Comparison of ENCODE assay signal across 15 cellular contexts in the genomic region with DNA sequence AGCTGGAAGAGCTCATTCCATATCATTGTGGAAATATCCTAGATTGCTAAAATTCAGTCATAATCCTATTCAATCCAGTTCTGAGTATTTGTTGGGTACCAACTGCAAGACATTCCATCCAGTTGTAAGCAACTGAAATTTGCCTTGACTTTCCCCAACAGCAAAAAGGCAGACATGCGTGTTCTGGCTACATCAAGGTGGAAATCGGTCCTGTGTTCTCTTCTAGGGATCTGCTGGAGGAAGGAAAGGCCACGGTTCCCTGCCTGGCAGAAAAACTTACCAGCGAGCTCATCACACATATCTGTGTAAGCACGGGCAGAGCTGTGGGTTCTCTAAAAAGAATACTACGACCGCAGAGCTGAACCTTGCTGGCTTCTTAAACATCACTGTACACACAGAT. TPM values are rescaled to one million over a fixed set of nuclear protein-coding genes. Genes with fewer than 3 reads are reported as not detected.
A peak's percentile ranks its signal among the peaks of the same experiment; 100 is the strongest.
DNase-seq lines count a peak whose midpoint lies in the region; ATAC-seq, FAIRE-seq and TF ChIP-seq lines count a peak whose summit lies in the region.
"Had no signal": no experiment of that assay in that cellular context is flagged by ENCODE, and none has a peak within 500 bp of the region (broad histone marks: within the 10 kb centered on the region; RNA-seq: fewer than 3 reads in every experiment).

No MANE protein-coding gene starts in this region.

- peak overlapping the region; percentile 30 for H3K27ac Mint-ChIP-seq in activated CD8-positive, alpha-beta T cell treated with anti-CD3 and anti-CD28 coated beads, Interleukin-2, amount 10 ng/mL, durations not matched to agents 7 days and 5 days
- no peak overlapping the region for H3K27ac Mint-ChIP-seq in activated CD8-positive, alpha-beta T cell treated with anti-CD3 and anti-CD28 coated beads for 36 hours
- peak overlapping the region in 2 of 3 donors; percentile 22 to 72 for H3K27ac Mint-ChIP-seq in CD4-positive, CD25-positive, alpha-beta regulatory T cell
- H3K27ac Mint-ChIP-seq: GM23338, H9 had no signal

- no peak overlapping the region for H3K18ac ChIP-seq in H1 (ENCODE audit: extremely low read depth, low read length)

- H3K36me3 Mint-ChIP-seq in activated CD8-positive, alpha-beta T cell treated with anti-CD3 and anti-CD28 coated beads, Interleukin-2, amount 10 ng/mL, durations not matched to agents 7 days and 5 days (ENCODE audit: low read depth) = peaks cover 91% of the 10 kb centered on the region
- H3K36me3 Mint-ChIP-seq in activated CD8-positive, alpha-beta T cell treated with anti-CD3 and anti-CD28 coated beads for 36 hours (ENCODE audit: low read depth) = peaks cover 20% of the 10 kb centered on the region
- H3K36me3 Mint-ChIP-seq in CD4-positive, CD25-positive, alpha-beta regulatory T cell = peaks cover 78% of the 10 kb centered on the region

- no peaks in the 10 kb centered on the region for H3K27me3 Mint-ChIP-seq in activated CD8-positive, alpha-beta T cell treated with anti-CD3 and anti-CD28 coated beads, Interleukin-2, amount 10 ng/mL, durations not matched to agents 7 days and 5 days (ENCODE audit: low read depth)
- no peaks in the 10 kb centered on the region for H3K27me3 Mint-ChIP-seq in activated CD8-positive, alpha-beta T cell treated with anti-CD3 and anti-CD28 coated beads for 36 hours
- H3K27me3 Mint-ChIP-seq in CD4-positive, CD25-positive, alpha-beta regulatory T cell = no peaks in the 10 kb centered on the region

- no peaks in the 10 kb centered on the region for H3K9me3 ChIP-seq in CD4-positive, CD25-positive, alpha-beta regulatory T cell (ENCODE audit: control insufficient read depth in 2 of 2, low read length in 2 of 2)
- H3K9me3 ChIP-seq in H1 (ENCODE audit: insufficient read depth in 2 of 2, low read depth in 1 of 2, low read length in 1 of 2) = no peaks in the 10 kb centered on the region
- H3K9me3 ChIP-seq: BLaER1 had no signal

- no peaks in the 10 kb centered on the region for H3K9me3 Mint-ChIP-seq in activated CD8-positive, alpha-beta T cell treated with anti-CD3 and anti-CD28 coated beads, Interleukin-2, amount 10 ng/mL, durations not matched to agents 7 days and 5 days (ENCODE audit: insufficient read depth)
- H3K9me3 Mint-ChIP-seq in activated CD8-positive, alpha-beta T cell treated with anti-CD3 and anti-CD28 coated beads for 36 hours = no peaks in the 10 kb centered on the region
- H3K9me3 Mint-ChIP-seq in CD4-positive, CD25-positive, alpha-beta regulatory T cell = no peaks in the 10 kb centered on the region
- H3K9me3 Mint-ChIP-seq: GM23338, H9 had no signal

- 0 out of 2 replicates have a peak overlapping the region, but pooled peaks have one; percentile 23 for H2BK15ac ChIP-seq in H1 (ENCODE audit: low read length)

- H3K79me1 ChIP-seq in H1 (ENCODE audit: low read depth, low read length) = no peaks in the 10 kb centered on the region

- TF ChIP-seq EP300 in H1 (IDR thresholded peaks at IDR 0.05; ENCODE audit: borderline replicate concordance in 1 of 2, low read depth in 2 of 2, low read length in 2 of 2) = no peak

- no peak for TF ChIP-seq RAD21 in H1 (IDR thresholded peaks at IDR 0.05 in 1 of 2, conservative IDR thresholded peaks at IDR 0.05 in 1 of 2; ENCODE audit: low read depth in 2 of 2, low read length in 2 of 2)

- TF ChIP-seq CTCF in activated CD8-positive, alpha-beta T cell treated with anti-CD3 and anti-CD28 coated beads for 36 hours (IDR thresholded peaks at IDR 0.05) = no peak
- TF ChIP-seq CTCF in H1 (IDR thresholded peaks at IDR 0.05; ENCODE audit: control extremely low read depth in 1 of 3, insufficient read depth in 1 of 3, low read depth in 1 of 3, low read length in 3 of 3) = no peak
- TF ChIP-seq CTCF in D721Med (IDR thresholded peaks at IDR 0.05; ENCODE audit: insufficient read depth, missing control alignments) = no peak

- H3K27ac ChIP-seq in CD4-positive, CD25-positive, alpha-beta regulatory T cell (ENCODE audit: insufficient read depth, low read length, poor library complexity, severe bottlenecking) = no peak overlapping the region
- H3K27ac ChIP-seq in H1 (ENCODE audit: low read depth, low read length) = no peak overlapping the region
- H3K27ac ChIP-seq: BLaER1, HL-60 had no signal

- peaks cover 88% of the 10 kb centered on the region for H3K36me3 ChIP-seq in CD4-positive, CD25-positive, alpha-beta regulatory T cell (ENCODE audit: control insufficient read depth, insufficient read depth, low read length)
- no peaks in the 10 kb centered on the region for H3K36me3 ChIP-seq in H1 (ENCODE audit: control insufficient read depth in 2 of 4, insufficient read depth in 4 of 4, low read length in 3 of 4)

- no peak overlapping the region for H3K4me2 ChIP-seq in H1 (ENCODE audit: insufficient read depth in 1 of 2, low read depth in 2 of 2, low read length in 2 of 2)
- H3K4me2 ChIP-seq: BLaER1, GM23338 had no signal

- no peaks in the 10 kb centered on the region for H3K79me2 ChIP-seq in H1 (ENCODE audit: control insufficient read depth in 1 of 2, insufficient read depth in 2 of 2, low read length in 2 of 2)

- no peak overlapping the region for H2BK12ac ChIP-seq in H1 (ENCODE audit: low read depth, low read length)

- no peak overlapping the region for H3K56ac ChIP-seq in H1 (replicated peaks; ENCODE audit: insufficient read length, low read depth, low read length)

- peaks cover 34% of the 10 kb centered on the region for H3K4me1 Mint-ChIP-seq in activated CD8-positive, alpha-beta T cell treated with anti-CD3 and anti-CD28 coated beads, Interleukin-2, amount 10 ng/mL, durations not matched to agents 7 days and 5 days (ENCODE audit: low read depth)
- H3K4me1 Mint-ChIP-seq in activated CD8-positive, alpha-beta T cell treated with anti-CD3 and anti-CD28 coated beads for 36 hours (ENCODE audit: low read depth) = no peaks in the 10 kb centered on the region
- peaks cover 0 to 4% (median 1%) of the 10 kb centered on the region in 4 donors for H3K4me1 Mint-ChIP-seq in CD4-positive, CD25-positive, alpha-beta regulatory T cell

- no peak overlapping the region for H2BK20ac ChIP-seq in H1 (ENCODE audit: low read length)

- POLR2A ChIA-PET in activated CD8-positive, alpha-beta T cell treated with anti-CD3 and anti-CD28 coated beads, Interleukin-2, amount 10 ng/mL, durations not matched to agents 7 days and 5 days (lab: Charles Lee) = interaction anchor here (1.2 to 2.7 kb wide), 4 partner anchors 9 to 17 kb away, joined by 4 to 21 read pairs (median 6); a partner anchor contains a TSS
- POLR2A ChIA-PET in activated CD8-positive, alpha-beta T cell treated with anti-CD3 and anti-CD28 coated beads for 36 hours (lab: Charles Lee) = interaction anchor here (1.1 kb wide), 1 partner anchor 21 kb away, joined by 3 read pairs; no protein-coding TSS in a partner anchor
- POLR2A ChIA-PET in H1 (lab: Charles Lee; ENCODE audit: partially characterized antibody) = interaction anchor here (1.4 kb wide), 1 partner anchor 17 kb away, joined by 3 read pairs; no protein-coding TSS in a partner anchor

- ATAC-seq in activated CD8-positive, alpha-beta T cell treated with anti-CD3 and anti-CD28 coated beads, Interleukin-2, amount 10 ng/mL, durations not matched to agents 7 days and 5 days = no peak
- ATAC-seq in activated CD8-positive, alpha-beta T cell treated with anti-CD3 and anti-CD28 coated beads for 36 hours = no peak
- ATAC-seq in CD4-positive, CD25-positive, alpha-beta regulatory T cell (ENCODE audit: low read depth in 2 of 2) = no peak
- ATAC-seq in HG03159 (IDR thresholded peaks at IDR 0.05; ENCODE audit: unreplicated experiment) = no peak
- ATAC-seq: GM23338 had no signal

- no peak overlapping the region for H3K23ac ChIP-seq in H1 (ENCODE audit: insufficient read length)

- H3K4ac ChIP-seq in H1 (replicated peaks; ENCODE audit: insufficient read length, low read depth, low read length) = no peak overlapping the region

- H2BK5ac ChIP-seq in H1 (ENCODE audit: low read depth, low read length) = no peak overlapping the region

- H4K20me1 ChIP-seq in H1 (replicated peaks in 1 of 2; ENCODE audit: control insufficient read depth in 1 of 2, insufficient read depth in 2 of 2, low read length in 2 of 2) = no peaks in the 10 kb centered on the region
- H4K20me1 ChIP-seq: BLaER1 had no signal

- H3K4me1 ChIP-seq in CD4-positive, CD25-positive, alpha-beta regulatory T cell (ENCODE audit: control insufficient read depth, insufficient read depth, low read length, poor library complexity, severe bottlenecking) = no peaks in the 10 kb centered on the region
- H3K4me1 ChIP-seq in H1 (replicated peaks in 1 of 4; ENCODE audit: control insufficient read depth in 3 of 4, insufficient read depth in 4 of 4, low read length in 3 of 4) = no peaks in the 10 kb centered on the region; a peak in 1 of 7 replicates

- H3K27me3 ChIP-seq in CD4-positive, CD25-positive, alpha-beta regulatory T cell (ENCODE audit: control insufficient read depth, insufficient read depth, low read length) = no peaks in the 10 kb centered on the region
- H3K27me3 ChIP-seq in H1 (replicated peaks in 1 of 4; ENCODE audit: control insufficient read depth in 3 of 4, extremely low read depth in 1 of 4, insufficient read depth in 3 of 4, low read length in 3 of 4) = no peaks in the 10 kb centered on the region
- H3K27me3 ChIP-seq: BLaER1 had no signal

- CTCF ChIA-PET in activated CD8-positive, alpha-beta T cell treated with anti-CD3 and anti-CD28 coated beads, Interleukin-2, amount 10 ng/mL, durations not matched to agents 7 days and 5 days (lab: Charles Lee) = interaction anchor here (1.1 kb wide), 1 partner anchor 160 kb away, joined by 9 read pairs; no protein-coding TSS in a partner anchor
- CTCF ChIA-PET in activated CD8-positive, alpha-beta T cell treated with anti-CD3 and anti-CD28 coated beads for 36 hours (lab: Charles Lee) = interaction anchor here (1.5 kb wide), 1 partner anchor 160 kb away, joined by 4 read pairs; no protein-coding TSS in a partner anchor
- CTCF ChIA-PET in H1 (lab: Charles Lee; ENCODE audit: partially characterized antibody) = interaction anchor here (1.2 kb wide), 1 partner anchor 17 kb away, joined by 3 read pairs; no protein-coding TSS in a partner anchor

- no peak overlapping the region for H4K91ac ChIP-seq in H1 (replicated peaks; ENCODE audit: insufficient read length, low read length)

- H3K4me3 ChIP-seq in CD4-positive, CD25-positive, alpha-beta regulatory T cell (ENCODE audit: low read depth, low read length) = no peak overlapping the region
- H3K4me3 ChIP-seq in H1 (ENCODE audit: extremely low read depth in 1 of 4, insufficient read depth in 2 of 4, low read depth in 3 of 4, low read length in 4 of 4) = no peak overlapping the region
- H3K4me3 ChIP-seq: BLaER1, GM23338 had no signal

- WGBS in H1 (ENCODE audit: extremely low coverage in 1 of 2, insufficient coverage in 1 of 2, insufficient read length in 1 of 2, insufficient replicate concordance in 2 of 2, low coverage in 1 of 2, low lambda C conversion rate in 2 of 2, missing lambda C conversion rate in 1 of 2), 2 experiments = 79% methylated on average over 7 of the region's 7 CpGs; no CpG with 5 or more reads in 1 of the 2 experiments

- H3K23me2 ChIP-seq in H1 (ENCODE audit: low read depth, low read length) = no peaks in the 10 kb centered on the region

- H3K9ac ChIP-seq in H1 (replicated peaks in 1 of 4; ENCODE audit: extremely low read depth in 1 of 4, low read depth in 3 of 4, low read length in 3 of 4) = no peak overlapping the region
- H3K9ac ChIP-seq: BLaER1 had no signal

- no peak overlapping the region for H2BK120ac ChIP-seq in H1 (replicated peaks; ENCODE audit: low read depth, low read length)

- DNase-seq in activated CD8-positive, alpha-beta T cell treated with anti-CD3 and anti-CD28 coated beads, Interleukin-2, amount 10 ng/mL, durations not matched to agents 7 days and 5 days = no peak
- no peak for DNase-seq in activated CD8-positive, alpha-beta T cell treated with anti-CD3 and anti-CD28 coated beads for 36 hours
- no peak for DNase-seq in CD4-positive, CD25-positive, alpha-beta regulatory T cell
- DNase-seq in H1 (ENCODE audit: low read depth in 1 of 2, low spot score in 2 of 2) (no peak), D721Med (ENCODE audit: insufficient read length, low spot score) (no peak)
- DNase-seq: 8988T, AML-193, DND-41, GDM1, H9 had no signal

- no peak overlapping the region for H4K5ac ChIP-seq in H1 (ENCODE audit: insufficient read length, low read depth, low read length)

- peak; percentile 11 for TF ChIP-seq POLR2A in GM18526 (IDR thresholded peaks at IDR 0.05; ENCODE audit: extremely low read depth, insufficient read length)
- TF ChIP-seq POLR2A in H1 (IDR thresholded peaks at IDR 0.05; ENCODE audit: control extremely low read depth in 1 of 2, low read depth in 2 of 2, low read length in 2 of 2) = no peak

- no peak overlapping the region for H3K4me3 Mint-ChIP-seq in activated CD8-positive, alpha-beta T cell treated with anti-CD3 and anti-CD28 coated beads, Interleukin-2, amount 10 ng/mL, durations not matched to agents 7 days and 5 days
- H3K4me3 Mint-ChIP-seq in activated CD8-positive, alpha-beta T cell treated with anti-CD3 and anti-CD28 coated beads for 36 hours = no peak overlapping the region
- no peak overlapping the region for H3K4me3 Mint-ChIP-seq in CD4-positive, CD25-positive, alpha-beta regulatory T cell
- H3K4me3 Mint-ChIP-seq: GM23338, H9 had no signal

- no peak overlapping the region for H4K8ac ChIP-seq in H1 (ENCODE audit: extremely low read depth, insufficient read depth, low read length)

- no peak overlapping the region for H2AFZ ChIP-seq in H1 (ENCODE audit: low read length)
- H2AFZ ChIP-seq: GM23338 had no signal

- FAIRE-seq in H1 (lab: Jason Lieb, UNC) (no peak), D721Med (lab: Jason Lieb, UNC) (no peak)

- intact Hi-C loops in activated CD8-positive, alpha-beta T cell treated with anti-CD3 and anti-CD28 coated beads for 36 hours (cut with micrococcal nuclease) = no loop called here

- no peak overlapping the region for H3K14ac ChIP-seq in H1 (ENCODE audit: insufficient read length)

- no peak overlapping the region for H2AK5ac ChIP-seq in H1 (ENCODE audit: low read depth, low read length)

RNA-seq across cellular contexts. Expression of a gene that starts 17.5 kb away (rescaled TPM):
- total RNA-seq in activated CD8-positive, alpha-beta T cell treated with anti-CD3 and anti-CD28 coated beads, Interleukin-2, amount 10 ng/mL, durations not matched to agents 7 days and 5 days = 100 to 1,000 TPM; 563 to 584 TPM
- total RNA-seq in activated CD8-positive, alpha-beta T cell treated with anti-CD3 and anti-CD28 coated beads for 36 hours = 10 to 100 TPM; 39.4 to 40.0 TPM
- total RNA-seq in CD4-positive, CD25-positive, alpha-beta regulatory T cell = 111 TPM
- polyA plus RNA-seq in CD4-positive, CD25-positive, alpha-beta regulatory T cell = 100 to 1,000 TPM in 1 of 4 donors, 10 to 100 TPM in 3; 82.5 to 137 (median 89.4) TPM
- total RNA-seq in H1 (2021; fragmentation: NEBNext Ultra II Directional; extraction: Animal tissue kit (Norgen Biotek cat#: 25700)) = 3.1 and 3.8 TPM in 2 replicates
- 5.1 and 5.7 TPM in 2 replicates for polyA plus RNA-seq in H1 (2011; rRNA removed)
- polyA plus RNA-seq in H1 (2011; cell fraction: cytosol; rRNA removed) = 4.8 TPM
- polyA plus RNA-seq in H1 (2011; cell fraction: nucleus; rRNA removed) = 9.7 TPM
- polyA plus RNA-seq in H1 (2012, experiment 1 of 2) = 3.9 to 7.5 TPM (median 7.1 TPM) in 4 replicates
- polyA plus RNA-seq in H1 (2012, experiment 2 of 2) = 3.5 TPM
- polyA plus RNA-seq in H1 (2013, experiment 1 of 2) = 1.6 TPM
- 1.1 TPM for polyA plus RNA-seq in H1 (2013, experiment 2 of 2)
- 9.2 and 13.0 TPM in 2 replicates for polyA minus RNA-seq in H1 (2011; rRNA and poly(A)+ RNA removed)
- 7.9 TPM for polyA minus RNA-seq in H1 (2011; cell fraction: cytosol; rRNA and poly(A)+ RNA removed)
- 13.8 TPM for polyA minus RNA-seq in H1 (2011; cell fraction: nucleus; rRNA and poly(A)+ RNA removed)
